In the genomic region with DNA sequence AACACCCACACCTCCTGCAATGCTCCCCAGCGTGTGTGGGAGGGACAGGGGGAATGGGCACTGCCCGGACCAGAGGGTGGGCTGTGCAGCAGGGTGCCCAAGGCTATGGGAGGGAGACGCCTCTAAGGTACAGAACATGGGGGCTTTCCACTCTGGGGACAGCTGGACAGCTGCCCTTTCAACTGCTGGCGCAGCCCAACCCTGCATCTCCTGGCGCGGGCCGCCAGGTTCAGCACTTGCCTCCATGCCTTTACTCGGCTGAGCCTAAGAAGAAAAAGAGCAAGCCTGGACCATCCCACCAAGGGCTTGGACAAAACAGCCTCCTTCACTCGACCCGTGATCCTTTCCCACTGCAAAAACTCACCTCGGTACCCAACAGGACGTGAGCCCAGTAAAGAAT, we compare ENCODE assay signal across 26 cellular contexts. TPM values are rescaled to one million over a fixed set of nuclear protein-coding genes. Genes with fewer than 3 reads are reported as not detected.
"Had no signal": no experiment of that assay in that cellular context is flagged by ENCODE, and none has a peak within 500 bp of the region (broad histone marks: within the 10 kb centered on the region; RNA-seq: fewer than 3 reads in every experiment).

No MANE protein-coding gene starts in this region.

- H3K4me3 ChIP-seq: coronary artery, dorsolateral prefrontal cortex, esophagus muscularis mucosa, gastroesophageal sphincter, heart left ventricle, hepatocyte, left lung, lower lobe of right lung had no signal

- DNase-seq: dermis blood vessel endothelial cell; dorsolateral prefrontal cortex; effector CD4-positive, alpha-beta T cell; effector memory CD4-positive, alpha-beta T cell; heart left ventricle; hypothalamus; immature natural killer cell; islet precursor cell; kidney; kidney glomerular epithelial cell; left cardiac atrium; left ventricle myocardium superior; lower lobe of right lung; mesendoderm; midbrain; naive thymus-derived CD4-positive, alpha-beta T cell had no signal

- H3K27ac ChIP-seq: coronary artery, dorsolateral prefrontal cortex, esophagus muscularis mucosa, foreskin keratinocyte, gastroesophageal sphincter, heart left ventricle, hepatocyte, left lung, lower lobe of right lung had no signal

- H2AFZ ChIP-seq: hepatocyte had no signal

- H3K4me1 ChIP-seq: foreskin keratinocyte, left lung, lower lobe of right lung had no signal

- FAIRE-seq: colon, endothelial cell of umbilical vein, frontal cortex, kidney had no signal

- H3K27me3 ChIP-seq: dorsolateral prefrontal cortex, gastroesophageal sphincter, heart left ventricle, hepatocyte had no signal

- H3K36me3 ChIP-seq: heart left ventricle, left lung, lower lobe of right lung had no signal

- H3K79me2 ChIP-seq: hepatocyte had no signal

- H3K4me2 ChIP-seq: hepatocyte had no signal

- H3K9me3 ChIP-seq: esophagus muscularis mucosa, gastroesophageal sphincter, heart left ventricle, left lung, lower lobe of right lung had no signal

RNA-seq across cellular contexts. Expression of gene AK8, which starts 15.0 kb away (rescaled TPM):
- total RNA-seq: dermis blood vessel endothelial cell, endothelial cell of umbilical vein, fibroblast of villous mesenchyme had no signal
- polyA plus RNA-seq: heart left ventricle had no signal
